Comparison of ENCODE assay signal across 8 cellular contexts in genomic region chr3:183766745-183767606, GRCh38. TPM values are rescaled to one million over a fixed set of nuclear protein-coding genes. Genes with fewer than 3 reads are reported as not detected.
DNase-seq lines count a peak whose midpoint lies in the region; ATAC-seq and TF ChIP-seq lines count a peak whose summit lies in the region.

No MANE protein-coding gene starts in this region.

- H3K27ac ChIP-seq in AG04450 (ENCODE audit: low read depth, low read length) (no peak overlapping the region), HL-60 (replicated peaks) (no peak overlapping the region)

- no peaks in the 10 kb centered on the region for H3K9me3 ChIP-seq in AG04450 (ENCODE audit: control insufficient read depth, insufficient read depth, low read length)

- H3K4me3 ChIP-seq in AG04450 (ENCODE audit: low read depth, low read length): no peak overlapping the region
- no peak overlapping the region for H3K4me3 ChIP-seq in HL-60 (replicated peaks; ENCODE audit: insufficient read depth, low read length)
- H3K4me3 ChIP-seq in epithelial cell of esophagus (ENCODE audit: low read length): no peak overlapping the region

- no peaks in the 10 kb centered on the region for H3K9me3 Mint-ChIP-seq in activated CD8-positive, alpha-beta memory T cell treated with anti-CD3 and anti-CD28 coated beads, Interleukin-2, amount 10 ng/mL, durations not matched to agents 7 days and 5 days (ENCODE audit: low read depth)

- H3K27me3 ChIP-seq in AG04450 (ENCODE audit: control insufficient read depth, insufficient read depth, low read length) (no peaks in the 10 kb centered on the region), HL-60 (ENCODE audit: insufficient read depth, poor library complexity, severe bottlenecking) (no peaks in the 10 kb centered on the region)

- H3K27me3 Mint-ChIP-seq in activated CD8-positive, alpha-beta memory T cell treated with anti-CD3 and anti-CD28 coated beads, Interleukin-2, amount 10 ng/mL, durations not matched to agents 7 days and 5 days: no peaks in the 10 kb centered on the region

- DNase-seq in AG04450 (ENCODE audit: low read depth, low spot score): no peak
- peak; percentile 23 to 78 for DNase-seq in HL-60 (ENCODE audit: low read depth in 1 of 2, low spot score in 1 of 2)
- peak; percentile 63 for DNase-seq in NOMO-1 treated with DMSO at 0.1 percent for 48 hours (lab: John Stamatoyannopoulos, UW; ENCODE audit: unreplicated experiment)
- peak; percentile 85 for DNase-seq in activated CD8-positive, alpha-beta memory T cell treated with anti-CD3 and anti-CD28 coated beads, Interleukin-2, amount 10 ng/mL, durations not matched to agents 7 days and 5 days
- DNase-seq in epithelial cell of esophagus (ENCODE audit: low read depth): peak; percentile 81
- DNase-seq in mucosa of gallbladder (ENCODE audit: low spot score): peak; percentile 80
- peak; percentile 32 to 54 for DNase-seq in stimulated activated CD8-positive, alpha-beta memory T cell treated with anti-CD3 and anti-CD28 coated beads, Interleukin-7, amount 100 ng/mL, for 1 hour (ENCODE audit: low read depth in 2 of 2)

- ATAC-seq in GM18868 (IDR thresholded peaks at IDR 0.05; ENCODE audit: unreplicated experiment): peak; percentile 56
- ATAC-seq in activated CD8-positive, alpha-beta memory T cell treated with anti-CD3 and anti-CD28 coated beads, Interleukin-2, amount 10 ng/mL, durations not matched to agents 7 days and 5 days: peak; percentile 93

- H3K36me3 Mint-ChIP-seq in activated CD8-positive, alpha-beta memory T cell treated with anti-CD3 and anti-CD28 coated beads, Interleukin-2, amount 10 ng/mL, durations not matched to agents 7 days and 5 days: peaks cover 33% of the 10 kb centered on the region

- H3K4me3 Mint-ChIP-seq in activated CD8-positive, alpha-beta memory T cell treated with anti-CD3 and anti-CD28 coated beads, Interleukin-2, amount 10 ng/mL, durations not matched to agents 7 days and 5 days: no peak overlapping the region

- TF ChIP-seq CTCF in AG04450 (IDR thresholded peaks at IDR 0.05; ENCODE audit: low read depth, low read length) (peak; percentile 85), HL-60 (IDR thresholded peaks at IDR 0.05; ENCODE audit: insufficient read depth, low read length) (peak; percentile 51), epithelial cell of esophagus (IDR thresholded peaks at IDR 0.05; ENCODE audit: insufficient read depth, low read depth, low read length, missing control alignments) (peak; percentile 90)

- H3K4me1 Mint-ChIP-seq in activated CD8-positive, alpha-beta memory T cell treated with anti-CD3 and anti-CD28 coated beads, Interleukin-2, amount 10 ng/mL, durations not matched to agents 7 days and 5 days: peaks cover 19% of the 10 kb centered on the region

- POLR2A ChIA-PET in AG04450 (lab: Yijun Ruan, JAX): no interaction called here

- H3K27ac Mint-ChIP-seq in activated CD8-positive, alpha-beta memory T cell treated with anti-CD3 and anti-CD28 coated beads, Interleukin-2, amount 10 ng/mL, durations not matched to agents 7 days and 5 days: peak overlapping the region; percentile 34

- CTCF ChIA-PET in AG04450 (lab: Charles Lee): interaction anchor here (0.6 to 2.9 kb wide), 38 partner anchors 9 to 878 kb away, joined by 3 to 19 read pairs (median 4); no protein-coding TSS in a partner anchor
- CTCF ChIA-PET in activated CD8-positive, alpha-beta memory T cell treated with anti-CD3 and anti-CD28 coated beads, Interleukin-2, amount 10 ng/mL, durations not matched to agents 7 days and 5 days (lab: Charles Lee): interaction anchor here (0.5 to 2.2 kb wide), 41 partner anchors 8 to 1051 kb away, joined by 3 to 15 read pairs (median 4); partner anchors contain the start of gene KLHL24

RNA-seq across cellular contexts. Expression of gene MAP6D1, which starts 58.4 kb away (rescaled TPM):
- 5.2 and 6.1 TPM in 2 replicates for polyA plus RNA-seq in AG04450 (2011; rRNA removed)
- 0.78 and 1.7 TPM in 2 replicates for polyA minus RNA-seq in AG04450 (2011; rRNA and poly(A)+ RNA removed)
- total RNA-seq in activated CD8-positive, alpha-beta memory T cell treated with anti-CD3 and anti-CD28 coated beads, Interleukin-2, amount 10 ng/mL, durations not matched to agents 7 days and 5 days: under 1 TPM; 0.47 to 0.70 TPM
- total RNA-seq in mucosa of gallbladder: 1.1 TPM
